8 cellular contexts compared by ENCODE assay signal in the genomic region with DNA sequence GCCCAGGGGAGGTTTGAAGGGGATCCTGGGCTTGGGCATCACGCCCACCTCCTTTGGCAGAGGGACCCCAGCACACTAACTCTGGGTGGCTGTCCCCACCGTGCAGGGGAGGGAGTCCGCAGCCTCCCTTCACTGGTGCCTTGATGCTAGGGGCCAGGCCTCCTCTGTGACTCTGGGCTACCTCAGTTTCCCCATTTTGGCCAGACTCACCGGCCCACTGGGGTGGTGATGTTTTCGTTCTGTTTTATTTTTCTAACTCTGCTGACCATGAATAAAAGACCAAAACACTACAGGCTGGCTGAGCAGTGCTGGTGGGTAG. TPM values are rescaled to one million over a fixed set of nuclear protein-coding genes. Genes with fewer than 3 reads are reported as not detected.
DNase-seq lines count a peak whose midpoint lies in the region; ATAC-seq and TF ChIP-seq lines count a peak whose summit lies in the region.

No MANE protein-coding gene starts in this region.

- peaks cover 17% of the 10 kb centered on the region for H3K4me1 ChIP-seq in CD4-positive, CD25-positive, alpha-beta regulatory T cell (ENCODE audit: control insufficient read depth, insufficient read depth, low read length, poor library complexity, severe bottlenecking)
- peaks cover 27% of the 10 kb centered on the region for H3K4me1 ChIP-seq in OCI-LY1 (ENCODE audit: insufficient read depth, low read length, severe bottlenecking)

- TF ChIP-seq CTCF in OCI-LY1 (IDR thresholded peaks at IDR 0.05; ENCODE audit: low read length) (no peak), omental fat pad (IDR thresholded peaks at IDR 0.05) (no peak)

- peaks cover 0 to 16% (median 2%) of the 10 kb centered on the region in 4 donors for H3K4me1 Mint-ChIP-seq in CD4-positive, CD25-positive, alpha-beta regulatory T cell
- H3K4me1 Mint-ChIP-seq in effector memory CD8-positive, alpha-beta T cell (ENCODE audit: low read depth in 2 of 2), result peaks cover 0 to 9% of the 10 kb centered on the region in 2 donors

- H3K27ac Mint-ChIP-seq in CD4-positive, CD25-positive, alpha-beta regulatory T cell, result peak overlapping the region in 1 of 3 donors; percentile 87
- H3K27ac Mint-ChIP-seq in effector memory CD8-positive, alpha-beta T cell, result no peak overlapping the region

- H3K9me3 ChIP-seq in CD4-positive, CD25-positive, alpha-beta regulatory T cell (ENCODE audit: control insufficient read depth in 2 of 2, low read length in 2 of 2), result no peaks in the 10 kb centered on the region
- H3K9me3 ChIP-seq in OCI-LY1 (ENCODE audit: low read length), result no peaks in the 10 kb centered on the region

- peaks cover 7% of the 10 kb centered on the region for H3K36me3 Mint-ChIP-seq in CD4-positive, CD25-positive, alpha-beta regulatory T cell
- peaks cover 22% of the 10 kb centered on the region for H3K36me3 Mint-ChIP-seq in effector memory CD8-positive, alpha-beta T cell (ENCODE audit: insufficient read depth)

- no peaks in the 10 kb centered on the region for H3K9me2 ChIP-seq in OCI-LY1 (ENCODE audit: low read depth, low read length)

- peak overlapping the region; percentile 65 for H3K27ac ChIP-seq in CD4-positive, CD25-positive, alpha-beta regulatory T cell (ENCODE audit: insufficient read depth, low read length, poor library complexity, severe bottlenecking)
- no peak overlapping the region for H3K27ac ChIP-seq in OCI-LY1 (ENCODE audit: low read depth, low read length, poor library complexity, severe bottlenecking)

- H3K36me3 ChIP-seq in CD4-positive, CD25-positive, alpha-beta regulatory T cell (ENCODE audit: control insufficient read depth, insufficient read depth, low read length), result peaks cover 20% of the 10 kb centered on the region
- peaks cover 11% of the 10 kb centered on the region for H3K36me3 ChIP-seq in OCI-LY1 (ENCODE audit: insufficient read depth, low read length)

- ATAC-seq in CD4-positive, CD25-positive, alpha-beta regulatory T cell (ENCODE audit: low read depth in 2 of 2), result no peak
- no peak for ATAC-seq in effector memory CD8-positive, alpha-beta T cell (replicated peaks)
- ATAC-seq in omental fat pad (ENCODE audit: low FRiP score) (peak; percentile 5), GM19328 (IDR thresholded peaks at IDR 0.05; ENCODE audit: unreplicated experiment) (no peak)

- no peaks in the 10 kb centered on the region for H3K9me3 Mint-ChIP-seq in CD4-positive, CD25-positive, alpha-beta regulatory T cell
- no peaks in the 10 kb centered on the region for H3K9me3 Mint-ChIP-seq in effector memory CD8-positive, alpha-beta T cell

- H3K4me3 ChIP-seq in CD4-positive, CD25-positive, alpha-beta regulatory T cell (ENCODE audit: low read depth, low read length), result peak overlapping the region; percentile 32
- peak overlapping the region; percentile 49 for H3K4me3 ChIP-seq in OCI-LY1 (ENCODE audit: low read depth, low read length, poor library complexity, severe bottlenecking)

- H3F3A ChIP-seq in OCI-LY1 (ENCODE audit: insufficient read depth, low read length), result no peaks in the 10 kb centered on the region

- peak overlapping the region in 3 of 4 donors; percentile 81 to 84 (median 84) for H3K4me3 Mint-ChIP-seq in CD4-positive, CD25-positive, alpha-beta regulatory T cell
- peak overlapping the region; percentile 68 to 76 for H3K4me3 Mint-ChIP-seq in effector memory CD8-positive, alpha-beta T cell

- peak overlapping the region; percentile 58 for H3K9ac ChIP-seq in OCI-LY1 (ENCODE audit: low read length)

- no peaks in the 10 kb centered on the region for H3K79me2 ChIP-seq in OCI-LY1 (ENCODE audit: insufficient read depth, low read length)

- peak overlapping the region; percentile 58 for H3K4me2 ChIP-seq in OCI-LY1 (ENCODE audit: low read length)

- intact Hi-C loops in posterior vena cava (cut with DNase I), result no loop called here

- no peak overlapping the region for H2AFZ ChIP-seq in OCI-LY1 (ENCODE audit: low read length)

- no peaks in the 10 kb centered on the region for H3K27me3 ChIP-seq in CD4-positive, CD25-positive, alpha-beta regulatory T cell (ENCODE audit: control insufficient read depth, insufficient read depth, low read length)
- no peaks in the 10 kb centered on the region for H3K27me3 ChIP-seq in OCI-LY1 (ENCODE audit: insufficient read depth, low read length)

- H4K20me1 ChIP-seq in OCI-LY1 (ENCODE audit: insufficient read depth, low read length), result no peaks in the 10 kb centered on the region

- DNase-seq in CD4-positive, CD25-positive, alpha-beta regulatory T cell, result no peak
- no peak for DNase-seq in effector memory CD8-positive, alpha-beta T cell
- no peak for DNase-seq in omental fat pad (ENCODE audit: low spot score)
- no peak for DNase-seq in glomerular visceral epithelial cell (ENCODE audit: extremely low spot score)
- no peak for DNase-seq in SW 1271 (lab: John Stamatoyannopoulos, UW)
- DNase-seq in posterior vena cava (ENCODE audit: low spot score), result no peak

- H3K27me3 Mint-ChIP-seq in CD4-positive, CD25-positive, alpha-beta regulatory T cell, result no peaks in the 10 kb centered on the region
- no peaks in the 10 kb centered on the region for H3K27me3 Mint-ChIP-seq in effector memory CD8-positive, alpha-beta T cell

RNA-seq across cellular contexts. Expression of a gene that starts 0.5 kb away (rescaled TPM):
- 8.4 TPM for total RNA-seq in CD4-positive, CD25-positive, alpha-beta regulatory T cell
- 1 to 10 TPM; 2.8 to 5.8 (median 3.5) TPM for polyA plus RNA-seq in CD4-positive, CD25-positive, alpha-beta regulatory T cell
- 10 to 100 TPM; 48.7 to 71.3 (median 53.0) TPM for total RNA-seq in omental fat pad
- 10 to 100 TPM; 55.7 to 58.7 TPM for total RNA-seq in posterior vena cava

RNA-seq across cellular contexts. Expression of a gene that starts 8.2 kb away (rescaled TPM):
- 234 TPM for total RNA-seq in CD4-positive, CD25-positive, alpha-beta regulatory T cell
- 10 to 100 TPM; 31.9 to 40.7 (median 36.7) TPM for polyA plus RNA-seq in CD4-positive, CD25-positive, alpha-beta regulatory T cell
- total RNA-seq in omental fat pad, result 10 to 100 TPM; 44.9 to 87.3 (median 60.9) TPM
- total RNA-seq in posterior vena cava, result 10 to 100 TPM; 78.0 to 91.2 TPM

RNA-seq across cellular contexts. Expression of a gene that starts 14.2 kb away (rescaled TPM):
- 42.7 TPM for total RNA-seq in CD4-positive, CD25-positive, alpha-beta regulatory T cell
- 1 to 10 TPM; 5.7 to 8.6 (median 6.1) TPM for polyA plus RNA-seq in CD4-positive, CD25-positive, alpha-beta regulatory T cell
- total RNA-seq in omental fat pad, result 10 to 100 TPM in 3 of 4 donors, 1 to 10 TPM in 1; 9.6 to 29.0 (median 13.3) TPM
- total RNA-seq in posterior vena cava, result 10 to 100 TPM; 15.6 to 22.8 TPM

RNA-seq across cellular contexts. Expression of a gene that starts 22.8 kb away (rescaled TPM):
- total RNA-seq in CD4-positive, CD25-positive, alpha-beta regulatory T cell, result 0.94 TPM
- 1 to 10 TPM in 3 of 4 donors, under 1 TPM in 1; 0.39 to 4.8 (median 1.9) TPM for polyA plus RNA-seq in CD4-positive, CD25-positive, alpha-beta regulatory T cell
- total RNA-seq in omental fat pad (1 to 10 TPM; 4.7 to 8.0 (median 7.3) TPM), posterior vena cava (1 to 10 TPM; 2.7 to 3.3 TPM)

RNA-seq across cellular contexts. Expression of a gene that starts 29.0 kb away (rescaled TPM):
- 0.20 TPM for total RNA-seq in CD4-positive, CD25-positive, alpha-beta regulatory T cell
- not detected for polyA plus RNA-seq in CD4-positive, CD25-positive, alpha-beta regulatory T cell
- total RNA-seq in omental fat pad, result under 1 TPM; 0.50 to 0.96 (median 0.73) TPM
- total RNA-seq in posterior vena cava, result 1 to 10 TPM; 2.8 to 9.4 TPM
